ENCODE assay signal across 34 cellular contexts in the genomic region with DNA sequence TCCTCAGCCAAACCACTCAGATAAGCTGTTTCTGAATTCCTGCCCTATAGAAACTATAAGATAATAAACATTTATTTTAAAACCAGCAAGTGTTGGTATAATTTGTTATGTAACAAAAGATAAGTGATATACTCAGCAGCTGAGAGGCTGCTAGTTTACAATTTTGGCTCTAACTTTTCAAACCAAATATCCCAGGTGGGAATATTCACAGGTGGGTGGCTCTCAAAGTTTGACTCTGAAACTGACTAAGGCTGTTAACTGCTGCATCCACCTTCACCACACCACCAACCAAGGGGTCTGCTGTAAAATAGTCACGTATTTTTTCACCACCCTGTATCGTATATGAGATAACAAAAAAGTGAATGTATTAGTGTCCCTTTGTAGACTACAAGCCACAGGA. TPM values are rescaled to one million over a fixed set of nuclear protein-coding genes. Genes with fewer than 3 reads are reported as not detected.
"Had no signal": no experiment of that assay in that cellular context is flagged by ENCODE, and none has a peak within 500 bp of the region (broad histone marks: within the 10 kb centered on the region; RNA-seq: fewer than 3 reads in every experiment).

No MANE protein-coding gene starts in this region.

- H3K4me1 Mint-ChIP-seq: activated T-helper 17 cell treated with anti-CD3 and anti-CD28 coated beads, Interleukin-2, amount 50 U/mL, for 72 hours had no signal

- H3K4me3 ChIP-seq: breast epithelium, SJCRH30, SK-N-MC had no signal

- H3K27me3 ChIP-seq: breast epithelium, SJCRH30 had no signal

- H3K4me3 Mint-ChIP-seq: activated CD4-positive, alpha-beta T cell treated with anti-CD3 and anti-CD28 coated beads, Interleukin-2, amount 10 ng/mL, durations not matched to agents 24 days and 14 days; activated CD8-positive, alpha-beta T cell treated with anti-CD3 and anti-CD28 coated beads for 36 hours; activated naive CD8-positive, alpha-beta T cell treated with anti-CD3 and anti-CD28 coated beads for 36 hours; activated T-cell treated with anti-CD3 and anti-CD28 coated beads, Interleukin-2, amount 50 U/mL, for 72 hours; activated T-helper 17 cell treated with anti-CD3 and anti-CD28 coated beads, Interleukin-2, amount 50 U/mL, for 72 hours; T-helper 1 cell treated with Interleukin-12 subunit alpha and Interleukin-12 subunit beta and Interleukin-4 antibody, amounts not matched to agents 30 μg/mL and 1 μg/mL, for 36 hours; T-helper 2 cell treated with Interferon-gamma antibody and Interleukin-4, amounts not matched to agents 5 μg/mL and 100 μg/mL, for 36 hours had no signal

- H3K36me3 ChIP-seq: breast epithelium, SJCRH30 had no signal

- H3K4me1 ChIP-seq: breast epithelium had no signal

- H3K9ac ChIP-seq: KMS-11 had no signal

- FAIRE-seq: TTC549 had no signal

- H3K27ac ChIP-seq: KMS-11, SJCRH30, SK-N-MC had no signal

- H3K9me3 ChIP-seq: breast epithelium had no signal

- H3K9me3 Mint-ChIP-seq: activated CD8-positive, alpha-beta T cell treated with anti-CD3 and anti-CD28 coated beads for 36 hours; activated T-helper 17 cell treated with anti-CD3 and anti-CD28 coated beads, Interleukin-2, amount 50 U/mL, for 72 hours; T-helper 1 cell treated with Interleukin-12 subunit alpha and Interleukin-12 subunit beta and Interleukin-4 antibody, amounts not matched to agents 30 μg/mL and 1 μg/mL, for 36 hours; T-helper 2 cell treated with Interferon-gamma antibody and Interleukin-4, amounts not matched to agents 5 μg/mL and 100 μg/mL, for 36 hours had no signal

- H3K36me3 Mint-ChIP-seq: activated naive CD8-positive, alpha-beta T cell treated with anti-CD3 and anti-CD28 coated beads for 36 hours had no signal

- H3K27ac Mint-ChIP-seq: activated CD4-positive, alpha-beta T cell treated with anti-CD3 and anti-CD28 coated beads, Interleukin-2, amount 10 ng/mL, durations not matched to agents 24 days and 14 days; activated CD8-positive, alpha-beta T cell treated with anti-CD3 and anti-CD28 coated beads for 36 hours; activated naive CD8-positive, alpha-beta T cell treated with anti-CD3 and anti-CD28 coated beads for 36 hours; activated T-cell treated with anti-CD3 and anti-CD28 coated beads, Interleukin-2, amount 50 U/mL, for 72 hours; activated T-helper 17 cell treated with anti-CD3 and anti-CD28 coated beads, Interleukin-2, amount 50 U/mL, for 72 hours; T-helper 1 cell treated with Interleukin-12 subunit alpha and Interleukin-12 subunit beta and Interleukin-4 antibody, amounts not matched to agents 30 μg/mL and 1 μg/mL, for 36 hours; T-helper 2 cell treated with Interferon-gamma antibody and Interleukin-4, amounts not matched to agents 5 μg/mL and 100 μg/mL, for 36 hours had no signal

- H3K4me2 ChIP-seq: KMS-11 had no signal

- DNase-seq: activated CD4-positive, alpha-beta T cell treated with anti-CD3 and anti-CD28 coated beads, Interleukin-2, amount 10 ng/mL, durations not matched to agents 24 days and 14 days; activated CD4-positive, alpha-beta T cell treated with anti-CD3 and anti-CD28 coated beads, Interleukin-2, amount 50 U/mL, for 4 hours; activated CD8-positive, alpha-beta T cell treated with anti-CD3 and anti-CD28 coated beads for 36 hours; activated effector memory CD4-positive, alpha-beta T cell treated with anti-CD3 and anti-CD28 coated beads, Interleukin-2, amount 50 U/mL, for 16 hours; activated naive CD4-positive, alpha-beta T cell; activated naive CD4-positive, alpha-beta T cell treated with anti-CD3 and anti-CD28 coated beads, Interleukin-2, amount 50 U/mL, for 16 hours; activated naive CD8-positive, alpha-beta T cell treated with anti-CD3 and anti-CD28 coated beads for 36 hours; activated T-cell treated with anti-CD3 and anti-CD28 coated beads, Interleukin-2, amount 50 U/mL, for 1 hour; activated T-cell treated with anti-CD3 and anti-CD28 coated beads, Interleukin-2, amount 50 U/mL, for 72 hours; amniotic stem cell; aorta; MM.1S; NCI-H1092 treated with DMSO at 0.1 percent for 48 hours; NCI-H1417; NCI-H146; NCI-H187; NCI-H2029 treated with DMSO at 0.1 percent for 48 hours; NCI-H2107; NCI-H2171; NCI-H2227 treated with DMSO at 0.1 percent for 48 hours; NCI-H446 treated with DMSO at 0.1 percent for 48 hours; NCI-H524; SHP77; SJCRH30 had no signal

- ATAC-seq: activated CD8-positive, alpha-beta T cell treated with anti-CD3 and anti-CD28 coated beads for 36 hours; activated T-cell treated with anti-CD3 and anti-CD28 coated beads, Interleukin-2, amount 50 U/mL, for 72 hours; activated T-helper 17 cell treated with anti-CD3 and anti-CD28 coated beads, Interleukin-2, amount 50 U/mL, for 72 hours; Panc1 had no signal

RNA-seq across cellular contexts. Expression of a gene that starts 9.7 kb away (rescaled TPM):
- total RNA-seq: activated CD4-positive, alpha-beta T cell treated with anti-CD3 and anti-CD28 coated beads, Interleukin-2, amount 10 ng/mL, durations not matched to agents 24 days and 14 days; activated CD8-positive, alpha-beta memory T cell treated with anti-CD3 and anti-CD28 coated beads for 36 hours; activated CD8-positive, alpha-beta T cell treated with anti-CD3 and anti-CD28 coated beads for 36 hours; activated naive CD8-positive, alpha-beta T cell treated with anti-CD3 and anti-CD28 coated beads for 36 hours; activated T-cell treated with anti-CD3 and anti-CD28 coated beads, Interleukin-2, amount 50 U/mL, for 72 hours; activated T-helper 17 cell treated with anti-CD3 and anti-CD28 coated beads, Interleukin-2, amount 50 U/mL, for 72 hours; RPMI7951 had no signal
- polyA plus RNA-seq: aorta had no signal
